9 cellular contexts compared by ENCODE assay signal in the genomic region with DNA sequence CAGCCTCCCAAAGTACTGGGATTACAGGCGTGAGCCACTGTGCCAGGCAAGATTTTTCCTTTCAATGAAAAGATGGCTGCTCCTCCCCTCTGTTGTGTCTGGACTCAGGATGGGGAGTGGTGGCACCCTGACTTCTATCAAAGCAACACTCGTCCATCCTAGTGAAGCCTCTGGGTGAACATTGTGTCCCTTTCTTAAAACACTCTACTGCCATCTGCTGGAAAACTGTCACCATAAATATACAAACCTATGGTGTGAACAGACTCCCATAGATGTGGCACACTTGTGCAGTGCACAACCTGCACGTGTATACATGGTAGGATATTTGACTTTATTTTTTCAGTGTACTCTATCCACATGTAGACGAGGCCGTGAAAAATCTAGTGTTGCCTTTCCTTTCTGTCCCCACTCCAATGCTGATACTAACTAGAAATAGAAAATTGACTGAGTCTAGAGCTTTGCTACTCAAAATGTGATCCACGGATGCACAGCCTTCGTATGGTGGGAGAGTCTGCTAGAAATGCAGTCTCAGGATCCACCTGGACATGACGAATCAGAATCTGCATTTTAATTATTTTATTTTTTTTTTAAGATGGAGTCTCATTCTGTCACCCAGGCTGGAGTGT. TPM values are rescaled to one million over a fixed set of nuclear protein-coding genes. Genes with fewer than 3 reads are reported as not detected.
DNase-seq lines count a peak whose midpoint lies in the region; ATAC-seq and TF ChIP-seq lines count a peak whose summit lies in the region.
"Had no signal": no experiment of that assay in that cellular context is flagged by ENCODE, and none has a peak within 500 bp of the region (broad histone marks: within the 10 kb centered on the region; RNA-seq: fewer than 3 reads in every experiment).

No MANE protein-coding gene starts in this region.

- H3K27ac ChIP-seq in neutrophil, result no peak overlapping the region

- peak overlapping the region; percentile 60 for H3K27ac Mint-ChIP-seq in activated CD4-positive, alpha-beta memory T cell treated with anti-CD3 and anti-CD28 coated beads for 36 hours
- H3K27ac Mint-ChIP-seq: activated naive CD4-positive, alpha-beta T cell treated with anti-CD3 and anti-CD28 coated beads, Interleukin-2, amount 50 U/mL, for 24 hours had no signal

- H3K4me3 Mint-ChIP-seq in activated CD4-positive, alpha-beta memory T cell treated with anti-CD3 and anti-CD28 coated beads for 36 hours, result no peak overlapping the region
- H3K4me3 Mint-ChIP-seq: activated naive CD4-positive, alpha-beta T cell treated with anti-CD3 and anti-CD28 coated beads, Interleukin-2, amount 50 U/mL, for 24 hours had no signal

- peaks cover 13% of the 10 kb centered on the region for H3K4me1 Mint-ChIP-seq in activated CD4-positive, alpha-beta memory T cell treated with anti-CD3 and anti-CD28 coated beads for 36 hours (ENCODE audit: low read depth)

- CTCF ChIA-PET in activated CD4-positive, alpha-beta memory T cell treated with anti-CD3 and anti-CD28 coated beads for 36 hours (lab: Charles Lee), result interaction anchor here (0.6 to 4.1 kb wide), 17 partner anchors 8 to 462 kb away, joined by 3 to 65 read pairs (median 4); no protein-coding TSS in a partner anchor

- H3K4me3 ChIP-seq in fibroblast of the aortic adventitia (ENCODE audit: low read depth, low read length) (no peak overlapping the region), neutrophil (ENCODE audit: low read depth in 1 of 2, low read length in 1 of 2) (no peak overlapping the region)

- POLR2A ChIA-PET in activated CD4-positive, alpha-beta memory T cell treated with anti-CD3 and anti-CD28 coated beads for 36 hours (lab: Charles Lee), result interaction anchor here (0.7 kb wide), 1 partner anchor 685 kb away, joined by 4 read pairs; no protein-coding TSS in a partner anchor

- peaks cover 11% of the 10 kb centered on the region for H3K9me3 Mint-ChIP-seq in activated CD4-positive, alpha-beta memory T cell treated with anti-CD3 and anti-CD28 coated beads for 36 hours
- H3K9me3 Mint-ChIP-seq: activated naive CD4-positive, alpha-beta T cell treated with anti-CD3 and anti-CD28 coated beads, Interleukin-2, amount 50 U/mL, for 24 hours had no signal

- H3K27me3 Mint-ChIP-seq in activated CD4-positive, alpha-beta memory T cell treated with anti-CD3 and anti-CD28 coated beads for 36 hours, result no peaks in the 10 kb centered on the region
- H3K27me3 Mint-ChIP-seq: activated naive CD4-positive, alpha-beta T cell treated with anti-CD3 and anti-CD28 coated beads, Interleukin-2, amount 50 U/mL, for 24 hours had no signal

- intact Hi-C loops in activated CD4-positive, alpha-beta memory T cell treated with anti-CD3 and anti-CD28 coated beads for 36 hours (cut with micrococcal nuclease), result loop anchor here (1.0 to 5.0 kb wide), 4 partner anchors 100 to 516 kb away; no protein-coding TSS in a partner anchor

- peak; percentile 72 for ATAC-seq in GM19467 (IDR thresholded peaks at IDR 0.05; ENCODE audit: unreplicated experiment)

- DNase-seq in DMS153 treated with DMSO at 0.1 percent for 48 hours (lab: John Stamatoyannopoulos, UW; ENCODE audit: unreplicated experiment), result peak; percentile 81
- DNase-seq in HS-27A (ENCODE audit: low read depth), result peak; percentile 61
- DNase-seq in NCI-H526 (lab: John Stamatoyannopoulos, UW), result peak; percentile 65 to 91
- DNase-seq in activated CD4-positive, alpha-beta memory T cell treated with anti-CD3 and anti-CD28 coated beads for 36 hours, result peak; percentile 33
- DNase-seq in fibroblast of the aortic adventitia (ENCODE audit: low read depth), result peak; percentile 88
- no peak for DNase-seq in effector CD8-positive, alpha-beta T cell (lab: John Stamatoyannopoulos, UW)

- peaks cover 9% of the 10 kb centered on the region for H3K9me3 ChIP-seq in neutrophil

- TF ChIP-seq CTCF in fibroblast of the aortic adventitia (IDR thresholded peaks at IDR 0.05; ENCODE audit: insufficient read depth, low read length) (peak; percentile 66), neutrophil (IDR thresholded peaks at IDR 0.05) (peak; percentile 65)

- peaks cover 11% of the 10 kb centered on the region for H3K27me3 ChIP-seq in neutrophil

- H3K36me3 ChIP-seq in neutrophil, result no peaks in the 10 kb centered on the region

- H3K4me1 ChIP-seq in neutrophil (ENCODE audit: control insufficient read depth in 1 of 2, insufficient read depth in 1 of 2, low read depth in 1 of 2, low read length in 1 of 2), result peaks cover 8 to 11% of the 10 kb centered on the region in 2 experiments

- no peaks in the 10 kb centered on the region for H3K36me3 Mint-ChIP-seq in activated CD4-positive, alpha-beta memory T cell treated with anti-CD3 and anti-CD28 coated beads for 36 hours

RNA-seq across cellular contexts. Expression of a gene that starts 55.9 kb away (rescaled TPM):
- 10 to 100 TPM in 1 of 2 experiments, 1 to 10 TPM in 1; 8.3 to 10.6 TPM for total RNA-seq in activated CD4-positive, alpha-beta memory T cell treated with anti-CD3 and anti-CD28 coated beads for 36 hours
- total RNA-seq in fibroblast of the aortic adventitia (ENCODE audit: low replicate concordance), result 0.09 and 4.7 TPM in 2 replicates
